In genomic region chr2:236970656-236971010, GRCh38 we compare ENCODE assay signal across 14 cellular contexts.
DNase-seq lines count a peak whose midpoint lies in the region; ATAC-seq and TF ChIP-seq lines count a peak whose summit lies in the region.
"Had no signal": no experiment of that assay in that cellular context is flagged by ENCODE, and none has a peak within 500 bp of the region (broad histone marks: within the 10 kb centered on the region; RNA-seq: fewer than 3 reads in every experiment).

No MANE protein-coding gene starts in this region.

- H3K4me1 ChIP-seq in BLaER1 treated with 17β-estradiol and CSF1 and Interleukin-3, amounts not matched to agents 10 nM and 100 nM: peaks cover 90 to 98% (median 91%) of the 10 kb centered on the region in 10 experiments
- H3K4me1 ChIP-seq in esophagus squamous epithelium: peaks cover 4 to 33% (median 25%) of the 10 kb centered on the region in 3 donors
- H3K4me1 ChIP-seq: psoas muscle, testis had no signal

- WGBS in esophagus squamous epithelium, 2 donors: 87 to 89% methylated on average over 3 of the region's 3 CpGs

- no peaks in the 10 kb centered on the region for H4K20me1 ChIP-seq in BLaER1 treated with 17β-estradiol and CSF1 and Interleukin-3, amounts not matched to agents 10 nM and 100 nM

- peaks cover 0 to 10% (median 0%) of the 10 kb centered on the region in 11 experiments; a peak in 3 of 22 replicates for H3K9me3 ChIP-seq in BLaER1 treated with 17β-estradiol and CSF1 and Interleukin-3, amounts not matched to agents 10 nM and 100 nM (replicated peaks in 1 of 11)
- no peaks in the 10 kb centered on the region for H3K9me3 ChIP-seq in esophagus squamous epithelium
- H3K9me3 ChIP-seq: psoas muscle, testis had no signal

- peak overlapping the region in 9 of 11 experiments; percentile 76 to 96 (median 89); a peak in 18 of 22 replicates for H3K27ac ChIP-seq in BLaER1 treated with 17β-estradiol and CSF1 and Interleukin-3, amounts not matched to agents 10 nM and 100 nM
- peak overlapping the region in 3 of 4 donors; percentile 54 to 77 (median 72) for H3K27ac ChIP-seq in esophagus squamous epithelium
- H3K27ac ChIP-seq in brain microvascular endothelial cell: no peak overlapping the region
- H3K27ac ChIP-seq: KMS-11, psoas muscle, testis had no signal

- TF ChIP-seq POLR2A in esophagus squamous epithelium (IDR thresholded peaks at IDR 0.05): no peak

- ATAC-seq in sciatic nerve (peak; percentile 50), HG03196 (IDR thresholded peaks at IDR 0.05; ENCODE audit: unreplicated experiment) (no peak), GM18511 (IDR thresholded peaks at IDR 0.05; ENCODE audit: unreplicated experiment) (no peak)
- ATAC-seq: GM23338, psoas muscle had no signal

- peak overlapping the region; percentile 81 to 97 (median 87) for H3K4me2 ChIP-seq in BLaER1 treated with 17β-estradiol and CSF1 and Interleukin-3, amounts not matched to agents 10 nM and 100 nM
- H3K4me2 ChIP-seq: GM23338, KMS-11 had no signal

- no peak for TF ChIP-seq CTCF in esophagus squamous epithelium (IDR thresholded peaks at IDR 0.05)
- no peak for TF ChIP-seq CTCF in brain microvascular endothelial cell (IDR thresholded peaks at IDR 0.05; ENCODE audit: low read depth, low read length, missing control alignments)

- no peaks in the 10 kb centered on the region for H3K27me3 ChIP-seq in BLaER1 treated with 17β-estradiol and CSF1 and Interleukin-3, amounts not matched to agents 10 nM and 100 nM
- H3K27me3 ChIP-seq in esophagus squamous epithelium (peaks cover 0 to 18% (median 0%) of the 10 kb centered on the region in 4 donors), brain microvascular endothelial cell (replicated peaks) (no peaks in the 10 kb centered on the region)
- H3K27me3 ChIP-seq: testis had no signal

- H3K36me3 ChIP-seq in BLaER1 treated with 17β-estradiol and CSF1 and Interleukin-3, amounts not matched to agents 10 nM and 100 nM: no peaks in the 10 kb centered on the region
- H3K36me3 ChIP-seq in esophagus squamous epithelium (no peaks in the 10 kb centered on the region), brain microvascular endothelial cell (replicated peaks) (no peaks in the 10 kb centered on the region)

- peak overlapping the region in 1 of 10 experiments; percentile 14; a peak in 2 of 20 replicates for H3K4me3 ChIP-seq in BLaER1 treated with 17β-estradiol and CSF1 and Interleukin-3, amounts not matched to agents 10 nM and 100 nM
- H3K4me3 ChIP-seq in esophagus squamous epithelium (no peak overlapping the region), brain microvascular endothelial cell (ENCODE audit: low read depth, low read length) (no peak overlapping the region)
- H3K4me3 ChIP-seq: GM23338, psoas muscle, testis had no signal

- H3K9ac ChIP-seq in BLaER1 treated with 17β-estradiol and CSF1 and Interleukin-3, amounts not matched to agents 10 nM and 100 nM: peak overlapping the region in 8 of 11 experiments; percentile 65 to 88 (median 80); a peak in 12 of 22 replicates
- H3K9ac ChIP-seq: KMS-11 had no signal

- intact Hi-C loops in esophagus squamous epithelium (cut with DNase I) (no loop called here), sciatic nerve (cut with DNase I) (no loop called here)

- in situ Hi-C loops in brain microvascular endothelial cell (cut with HindIII; ENCODE audit: low pct_ligation_motif_present, low sequenced_read_pairs): no loop called here

- peak; percentile 7 for DNase-seq in LHCN-M2 (ENCODE audit: low read depth)
- DNase-seq in esophagus squamous epithelium (lab: John Stamatoyannopoulos, UW): no peak
- no peak for DNase-seq in sciatic nerve (ENCODE audit: low spot score)
- no peak for DNase-seq in brain microvascular endothelial cell
- DNase-seq: aorta, NCI-H1436, psoas muscle, SHP77 treated with DMSO at 0.1 percent for 48 hours, testis had no signal
